In the genomic region with DNA sequence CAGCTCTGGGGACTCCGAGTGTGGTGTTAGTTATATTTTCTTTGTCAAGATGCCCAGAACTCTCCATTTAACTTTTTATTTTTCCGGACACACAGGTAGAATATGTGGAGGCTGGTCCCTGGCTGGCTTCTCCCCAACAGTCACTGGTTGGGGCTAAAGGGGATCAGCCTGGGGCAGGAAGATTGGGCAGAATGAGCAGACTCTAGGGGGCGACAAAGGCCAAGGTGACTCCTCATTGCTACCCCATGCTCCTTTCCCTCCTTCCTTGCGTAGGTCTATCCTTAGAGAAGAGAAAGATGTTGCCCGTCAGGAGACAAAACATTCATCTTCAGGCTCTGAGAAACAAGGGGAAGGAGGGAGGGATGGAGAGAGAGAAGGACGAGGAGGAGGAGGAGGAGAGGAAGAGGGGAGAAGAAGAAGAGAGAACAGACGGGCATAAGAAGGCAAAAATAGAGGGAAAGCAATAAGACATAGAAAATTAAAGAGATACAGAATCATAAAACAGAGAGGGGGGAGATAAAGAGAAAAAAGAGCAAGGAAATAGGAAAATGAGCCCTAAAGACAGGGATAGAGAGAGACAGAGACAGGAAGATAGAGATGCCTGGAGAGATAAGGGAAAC, we compare ENCODE assay signal across 8 cellular contexts.
DNase-seq lines count a peak whose midpoint lies in the region; ATAC-seq and TF ChIP-seq lines count a peak whose summit lies in the region.

No MANE protein-coding gene starts in this region.

- in situ Hi-C loops in SK-MEL-5 (cut with HindIII; ENCODE audit: low pct_unique_long_range_greater_than_20kb, low sequenced_read_pairs) = no loop called here

- no peaks in the 10 kb centered on the region for H3K4me1 Mint-ChIP-seq in activated T-helper 1 cell treated with anti-CD3 and anti-CD28 coated beads, Interleukin-12 subunit alpha, Interleukin-12 subunit beta, Interleukin-2, Interleukin-4 antibody, amounts not matched to agents 30 ng/mL and 10 ng/mL and 1 ng/mL, durations not matched to agents 14 hours and 24 hours and 36 hours (ENCODE audit: low read depth)

- no peak overlapping the region for H3K27ac Mint-ChIP-seq in activated T-helper 1 cell treated with anti-CD3 and anti-CD28 coated beads, Interleukin-12 subunit alpha, Interleukin-12 subunit beta, Interleukin-2, Interleukin-4 antibody, amounts not matched to agents 30 ng/mL and 10 ng/mL and 1 ng/mL, durations not matched to agents 14 hours and 24 hours and 36 hours

- no peak overlapping the region for H3K4me3 ChIP-seq in H7 (ENCODE audit: insufficient read depth, low read depth, low read length)

- peaks cover 2% of the 10 kb centered on the region; the same call in 1 of the 2 replicates for H3K27me3 ChIP-seq in H7 (ENCODE audit: control insufficient read depth, insufficient read depth, low read length)

- ATAC-seq in GM21381 (IDR thresholded peaks at IDR 0.05; ENCODE audit: unreplicated experiment) (no peak), HG02759 (IDR thresholded peaks at IDR 0.05; ENCODE audit: unreplicated experiment) (no peak)

- H3K27ac ChIP-seq in C4-2B = no peak overlapping the region

- peaks cover 39% of the 10 kb centered on the region for H3K27me3 Mint-ChIP-seq in activated T-helper 1 cell treated with anti-CD3 and anti-CD28 coated beads, Interleukin-12 subunit alpha, Interleukin-12 subunit beta, Interleukin-2, Interleukin-4 antibody, amounts not matched to agents 30 ng/mL and 10 ng/mL and 1 ng/mL, durations not matched to agents 14 hours and 24 hours and 36 hours (ENCODE audit: insufficient read depth)

- H3K36me3 Mint-ChIP-seq in activated T-helper 1 cell treated with anti-CD3 and anti-CD28 coated beads, Interleukin-12 subunit alpha, Interleukin-12 subunit beta, Interleukin-2, Interleukin-4 antibody, amounts not matched to agents 30 ng/mL and 10 ng/mL and 1 ng/mL, durations not matched to agents 14 hours and 24 hours and 36 hours (ENCODE audit: low read depth) = no peaks in the 10 kb centered on the region

- peak; percentile 60 for DNase-seq in H7
- DNase-seq in SK-MEL-5 (ENCODE audit: low read depth, low spot score) = peak; percentile 63
- peak; percentile 67 for DNase-seq in iPS-NIHi7 (ENCODE audit: extremely low spot score)
- DNase-seq in activated T-helper 1 cell treated with anti-CD3 and anti-CD28 coated beads, Interleukin-12 subunit alpha, Interleukin-12 subunit beta, Interleukin-2, Interleukin-4 antibody, amounts not matched to agents 30 ng/mL and 10 ng/mL and 1 ng/mL, durations not matched to agents 14 hours and 24 hours and 36 hours (ENCODE audit: low spot score) = no peak
- no peak for DNase-seq in islet precursor cell

- no peaks in the 10 kb centered on the region for H3K36me3 ChIP-seq in H7 (replicated peaks; ENCODE audit: control insufficient read depth, insufficient read depth, low read length)

- H3K9me3 Mint-ChIP-seq in activated T-helper 1 cell treated with anti-CD3 and anti-CD28 coated beads, Interleukin-12 subunit alpha, Interleukin-12 subunit beta, Interleukin-2, Interleukin-4 antibody, amounts not matched to agents 30 ng/mL and 10 ng/mL and 1 ng/mL, durations not matched to agents 14 hours and 24 hours and 36 hours = peaks cover 21% of the 10 kb centered on the region

- intact Hi-C loops in activated T-helper 1 cell treated with anti-CD3 and anti-CD28 coated beads, Interleukin-12 subunit alpha, Interleukin-12 subunit beta, Interleukin-2, Interleukin-4 antibody, amounts not matched to agents 30 ng/mL and 10 ng/mL and 1 ng/mL, durations not matched to agents 14 hours and 24 hours and 36 hours (cut with micrococcal nuclease) = no loop called here

- H3K4me3 Mint-ChIP-seq in activated T-helper 1 cell treated with anti-CD3 and anti-CD28 coated beads, Interleukin-12 subunit alpha, Interleukin-12 subunit beta, Interleukin-2, Interleukin-4 antibody, amounts not matched to agents 30 ng/mL and 10 ng/mL and 1 ng/mL, durations not matched to agents 14 hours and 24 hours and 36 hours = no peak overlapping the region

- TF ChIP-seq CTCF in C4-2B (conservative IDR thresholded peaks at IDR 0.05) = peak; percentile 78

Comparison
In these comparisons a context has a peak if more than half of its experiments do, and no peak if none do; other contexts are left out.
1. DNase-seq: peak in H7 (single experiment), SK-MEL-5 (single experiment) and iPS-NIHi7 (single experiment); none in activated T-helper 1 cell treated with anti-CD3 and anti-CD28 coated beads, Interleukin-12 subunit alpha, Interleukin-12 subunit beta, Interleukin-2, Interleukin-4 antibody, amounts not matched to agents 30 ng/mL and 10 ng/mL and 1 ng/mL, durations not matched to agents 14 hours and 24 hours and 36 hours (single experiment) and islet precursor cell (single experiment).